8 cellular contexts compared by ENCODE assay signal in the genomic region with DNA sequence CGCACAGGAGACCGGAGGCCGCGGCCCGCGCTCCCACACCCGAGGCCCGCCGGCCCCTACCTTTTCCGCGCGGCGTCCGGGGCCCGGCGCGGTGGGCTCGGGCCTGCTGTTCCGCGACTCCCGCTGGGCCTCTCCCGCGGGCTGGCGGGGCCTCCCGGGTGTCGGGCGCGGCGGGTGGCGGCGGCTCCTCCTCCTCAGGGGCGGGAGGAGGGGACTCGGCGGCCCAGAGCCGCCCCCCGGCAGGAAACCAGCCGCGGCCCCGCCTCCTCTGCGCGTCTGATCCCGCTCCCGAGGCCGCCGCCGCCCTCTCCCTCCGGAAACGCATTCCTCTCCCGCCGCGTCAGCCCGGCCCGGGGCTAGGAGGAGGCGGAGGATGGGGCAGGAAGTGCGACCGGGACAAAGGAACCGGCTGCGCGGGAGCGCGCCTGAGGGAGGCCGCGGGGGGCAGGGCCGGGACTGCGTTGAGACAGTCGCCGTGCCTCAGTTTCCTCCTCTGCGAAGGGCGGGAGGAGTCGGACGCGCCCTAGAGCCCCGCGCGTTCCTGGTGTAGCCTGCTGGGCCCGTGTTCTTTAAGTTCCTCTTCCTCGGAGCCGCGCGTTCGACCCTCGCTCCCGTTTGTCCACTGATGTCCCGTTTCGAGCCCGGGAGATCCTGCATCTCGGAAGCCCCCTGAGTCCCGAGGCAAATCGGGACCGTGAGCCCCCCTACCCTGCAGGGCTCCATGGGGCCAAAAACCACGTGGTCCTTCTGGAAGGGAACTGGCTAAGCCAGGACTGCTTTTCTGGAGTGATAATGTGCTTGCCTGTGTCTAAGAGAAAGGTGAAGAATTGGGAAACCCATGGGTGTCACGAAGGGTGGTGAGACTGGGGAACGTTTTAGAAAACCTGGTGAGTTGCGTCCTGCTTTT. TPM values are rescaled to one million over a fixed set of nuclear protein-coding genes. Genes with fewer than 3 reads are reported as not detected.
DNase-seq lines count a peak whose midpoint lies in the region; ATAC-seq and TF ChIP-seq lines count a peak whose summit lies in the region.

A gene (minus strand): TSS at position 146 of the 907 bp plus-strand sequence. CDS start 22,672 bp downstream, outside the sequence.

- H3K9me3 ChIP-seq in adipocyte (ENCODE audit: control insufficient read depth, low read length) (no peaks in the 10 kb centered on the region), cardiac muscle cell (ENCODE audit: low read depth) (no peaks in the 10 kb centered on the region), parathyroid adenoma (ENCODE audit: control insufficient read depth, low read length) (no peaks in the 10 kb centered on the region), tibial artery (no peaks in the 10 kb centered on the region)

- peak within 1 kb of the TSS; percentile 99 for H3K27ac ChIP-seq in cardiac muscle cell
- peak within 1 kb of the TSS; percentile 89 for H3K27ac ChIP-seq in parathyroid adenoma
- H3K27ac ChIP-seq in tibial artery, result peak within 1 kb of the TSS; percentile 95 to 98

- DNase-seq in GM10266 (ENCODE audit: extremely low spot score) (peak; percentile 91), NCI-H1417 (lab: John Stamatoyannopoulos, UW) (peak; percentile 87 to 94 (median 91)), SW480 (ENCODE audit: low spot score) (peak; percentile 93), adipocyte (ENCODE audit: low read depth) (peak; percentile 99), cardiac muscle cell (ENCODE audit: low read depth in 1 of 2, low spot score in 1 of 2) (peak; percentile 99), tibial artery (peak; percentile 96 to 98)

- peaks cover 19% of the 10 kb centered on the region for H3K79me2 ChIP-seq in parathyroid adenoma

- H3K4me2 ChIP-seq in parathyroid adenoma (ENCODE audit: low read length), result peak within 1 kb of the TSS; percentile 97

- intact Hi-C loops in tibial artery (cut with DNase I; ENCODE audit: low total_unique reads), result no loop called here

- H3K4me3 ChIP-seq in adipocyte (ENCODE audit: low read length) (peak within 1 kb of the TSS; percentile 93), cardiac muscle cell (peak within 1 kb of the TSS; percentile 95), parathyroid adenoma (ENCODE audit: low read depth, low read length) (peak within 1 kb of the TSS; percentile 97), tibial artery (peak within 1 kb of the TSS; percentile 87 to 98)

- no peaks in the 10 kb centered on the region for H3K36me3 ChIP-seq in adipocyte (ENCODE audit: control insufficient read depth, insufficient read depth, low read length, severe bottlenecking)
- H3K36me3 ChIP-seq in cardiac muscle cell, result no peaks in the 10 kb centered on the region
- no peaks in the 10 kb centered on the region for H3K36me3 ChIP-seq in parathyroid adenoma (ENCODE audit: control insufficient read depth, insufficient read depth, low read length)
- no peaks in the 10 kb centered on the region for H3K36me3 ChIP-seq in tibial artery

- ATAC-seq in HG02642 (IDR thresholded peaks at IDR 0.05; ENCODE audit: poor library complexity, unreplicated experiment), result peak; percentile 83

- H2AFZ ChIP-seq in parathyroid adenoma, result peak within 1 kb of the TSS; percentile 97

- H3K4me1 ChIP-seq in adipocyte (ENCODE audit: control insufficient read depth, insufficient read depth, low read length), result peaks cover 51% of the 10 kb centered on the region
- peaks cover 55% of the 10 kb centered on the region for H3K4me1 ChIP-seq in cardiac muscle cell (ENCODE audit: low read depth)
- H3K4me1 ChIP-seq in parathyroid adenoma, result peaks cover 22% of the 10 kb centered on the region
- H3K4me1 ChIP-seq in tibial artery, result peaks cover 0 to 72% (median 44%) of the 10 kb centered on the region in 4 donors

- H3K27me3 ChIP-seq in adipocyte (replicated peaks; ENCODE audit: control insufficient read depth, insufficient read depth, low read length) (no peaks in the 10 kb centered on the region), cardiac muscle cell (no peaks in the 10 kb centered on the region), parathyroid adenoma (ENCODE audit: control insufficient read depth, insufficient read depth, low read length) (no peaks in the 10 kb centered on the region), tibial artery (no peaks in the 10 kb centered on the region)

- no peak for TF ChIP-seq CTCF in GM10266 (IDR thresholded peaks at IDR 0.05; ENCODE audit: control insufficient read depth, insufficient read depth, low read depth, missing control alignments)
- TF ChIP-seq CTCF in cardiac muscle cell (IDR thresholded peaks at IDR 0.05; ENCODE audit: low read depth, low read length), result no peak
- no peak for TF ChIP-seq CTCF in parathyroid adenoma (IDR thresholded peaks at IDR 0.05)
- TF ChIP-seq CTCF in tibial artery (IDR thresholded peaks at IDR 0.05), result peak in 1 of 2 experiments; percentile 14

- H3K9ac ChIP-seq in adipocyte (ENCODE audit: low read length), result peak within 1 kb of the TSS; percentile 100
- peak within 1 kb of the TSS; percentile 84 for H3K9ac ChIP-seq in parathyroid adenoma

RNA-seq across cellular contexts. Expression of the gene that starts here (rescaled TPM):
- 490 and 576 TPM in 2 replicates for total RNA-seq in cardiac muscle cell
- 321 and 326 TPM in 2 replicates for polyA plus RNA-seq in cardiac muscle cell

Comparison
In these comparisons a context has a peak if more than half of its experiments do, and no peak if none do; other contexts are left out.
1. Peak in every context shown above with its lines: DNase-seq, ATAC-seq, H3K4me3 ChIP-seq and H3K27ac ChIP-seq.